Comparison of ENCODE assay signal across 8 cellular contexts in genomic region chr5:127072861-127073846, GRCh38. TPM values are rescaled to one million over a fixed set of nuclear protein-coding genes. Genes with fewer than 3 reads are reported as not detected.
DNase-seq lines count a peak whose midpoint lies in the region; ATAC-seq and TF ChIP-seq lines count a peak whose summit lies in the region.

Gene C5orf63 (minus strand): TSS chr5:127073502. CDS start chr5:127058995, 14,507 bp downstream.

- POLR2A ChIA-PET in Caco-2 (lab: Charles Lee): interaction anchor here (0.6 kb wide), 1 partner anchor 13 kb away, joined by 4 read pairs; no protein-coding TSS in a partner anchor

- H3K4me3 Mint-ChIP-seq in Caco-2 (ENCODE audit: unreplicated experiment) (peak within 1 kb of the TSS; percentile 77), T-helper 17 cell (peak within 1 kb of the TSS; percentile 93)

- H3K9me3 ChIP-seq in Caco-2 (no peaks in the 10 kb centered on the region), T-helper 17 cell (ENCODE audit: control insufficient read depth, low read length, poor library complexity, severe bottlenecking) (no peaks in the 10 kb centered on the region)

- no peaks in the 10 kb centered on the region for H3K27me3 Mint-ChIP-seq in Caco-2 (ENCODE audit: insufficient read depth, unreplicated experiment)
- no peaks in the 10 kb centered on the region for H3K27me3 Mint-ChIP-seq in T-helper 17 cell

- H3K4me1 ChIP-seq in Caco-2: peaks cover 15% of the 10 kb centered on the region

- H3K36me3 ChIP-seq in Caco-2 (ENCODE audit: control insufficient read depth, insufficient read depth, low read length): no peaks in the 10 kb centered on the region

- H3K36me3 Mint-ChIP-seq in Caco-2 (ENCODE audit: insufficient read depth, unreplicated experiment) (no peaks in the 10 kb centered on the region), T-helper 17 cell (ENCODE audit: low read depth) (peaks cover 2% of the 10 kb centered on the region)

- peak; percentile 25 to 39 for TF ChIP-seq CTCF in Caco-2 (IDR thresholded peaks at IDR 0.05; ENCODE audit: insufficient read depth in 1 of 2, low read depth in 1 of 2, low read length in 1 of 2, severe bottlenecking in 1 of 2, unreplicated experiment in 1 of 2)

- H3K27ac Mint-ChIP-seq in Caco-2 (ENCODE audit: unreplicated experiment) (peak within 1 kb of the TSS; percentile 73), T-helper 17 cell (peak within 1 kb of the TSS; percentile 86)

- CTCF ChIA-PET in Caco-2 (lab: Charles Lee): no interaction called here

- H3K27me3 ChIP-seq in Caco-2 (replicated peaks; ENCODE audit: control insufficient read depth, insufficient read depth, low read length): no peaks in the 10 kb centered on the region

- H3K4me1 Mint-ChIP-seq in Caco-2 (ENCODE audit: low read depth, unreplicated experiment): peaks cover 9% of the 10 kb centered on the region
- H3K4me1 Mint-ChIP-seq in T-helper 17 cell: peaks cover 18% of the 10 kb centered on the region

- intact Hi-C loops in Caco-2 (cut with micrococcal nuclease; ENCODE audit: unreplicated experiment): loop anchor here (5.0 to 10.0 kb wide), 3 partner anchors 41 to 242 kb away; partner anchors contain the start of gene MARCHF3

- DNase-seq in Caco-2 (peak; percentile 78 to 79), HUDEP-2 (lab: John Stamatoyannopoulos, UW; ENCODE audit: unreplicated experiment in 76 of 76) (peak in 65 of 76 experiments; percentile 3 to 67 (median 43)), T-helper 17 cell (peak; percentile 30 to 55 (median 39)), amniotic epithelial cell (ENCODE audit: low read depth) (peak; percentile 35), iPS-NIHi11 (ENCODE audit: low spot score) (peak; percentile 55), hepatic stellate cell (ENCODE audit: low spot score) (no peak)
- DNase-seq in stimulated activated CD4-positive, alpha-beta T cell treated with anti-CD3 and anti-CD28 coated beads, Interleukin-15, amount 100 ng/mL, for 48 hours (ENCODE audit: low read depth in 2 of 2): peak; percentile 55 to 70

- H3K4me3 ChIP-seq in Caco-2 (ENCODE audit: low read depth, low read length): peak within 1 kb of the TSS; percentile 50

- no peaks in the 10 kb centered on the region for H3K9me3 Mint-ChIP-seq in Caco-2 (ENCODE audit: unreplicated experiment)

- TSS peak; percentile 60 for BruUV-seq in Caco-2 (replicated peaks; lab: Mats Ljungman, UMichigan)

- ATAC-seq in GM21381 (IDR thresholded peaks at IDR 0.05; ENCODE audit: unreplicated experiment): peak; percentile 100
- ATAC-seq in T-helper 17 cell: peak; percentile 88

RNA-seq across cellular contexts. Expression of gene C5orf63, which starts in this region (rescaled TPM):
- total RNA-seq in Caco-2 (2022) (7.6 and 10.5 TPM in 2 replicates), T-helper 17 cell (1 to 10 TPM; 5.2 to 5.6 TPM)
